ENCODE assay signal across 1 cellular context in genomic region chr14:52917732-52918131, GRCh38.
TF ChIP-seq lines count a peak whose summit lies in the region.

No MANE protein-coding gene starts in this region.

TF ChIP-seq in WTC11, 78 proteins besides CTCF, POLR2A, EP300 and RAD21 (continued from another document):
- TF ChIP-seq, protein P1, sequence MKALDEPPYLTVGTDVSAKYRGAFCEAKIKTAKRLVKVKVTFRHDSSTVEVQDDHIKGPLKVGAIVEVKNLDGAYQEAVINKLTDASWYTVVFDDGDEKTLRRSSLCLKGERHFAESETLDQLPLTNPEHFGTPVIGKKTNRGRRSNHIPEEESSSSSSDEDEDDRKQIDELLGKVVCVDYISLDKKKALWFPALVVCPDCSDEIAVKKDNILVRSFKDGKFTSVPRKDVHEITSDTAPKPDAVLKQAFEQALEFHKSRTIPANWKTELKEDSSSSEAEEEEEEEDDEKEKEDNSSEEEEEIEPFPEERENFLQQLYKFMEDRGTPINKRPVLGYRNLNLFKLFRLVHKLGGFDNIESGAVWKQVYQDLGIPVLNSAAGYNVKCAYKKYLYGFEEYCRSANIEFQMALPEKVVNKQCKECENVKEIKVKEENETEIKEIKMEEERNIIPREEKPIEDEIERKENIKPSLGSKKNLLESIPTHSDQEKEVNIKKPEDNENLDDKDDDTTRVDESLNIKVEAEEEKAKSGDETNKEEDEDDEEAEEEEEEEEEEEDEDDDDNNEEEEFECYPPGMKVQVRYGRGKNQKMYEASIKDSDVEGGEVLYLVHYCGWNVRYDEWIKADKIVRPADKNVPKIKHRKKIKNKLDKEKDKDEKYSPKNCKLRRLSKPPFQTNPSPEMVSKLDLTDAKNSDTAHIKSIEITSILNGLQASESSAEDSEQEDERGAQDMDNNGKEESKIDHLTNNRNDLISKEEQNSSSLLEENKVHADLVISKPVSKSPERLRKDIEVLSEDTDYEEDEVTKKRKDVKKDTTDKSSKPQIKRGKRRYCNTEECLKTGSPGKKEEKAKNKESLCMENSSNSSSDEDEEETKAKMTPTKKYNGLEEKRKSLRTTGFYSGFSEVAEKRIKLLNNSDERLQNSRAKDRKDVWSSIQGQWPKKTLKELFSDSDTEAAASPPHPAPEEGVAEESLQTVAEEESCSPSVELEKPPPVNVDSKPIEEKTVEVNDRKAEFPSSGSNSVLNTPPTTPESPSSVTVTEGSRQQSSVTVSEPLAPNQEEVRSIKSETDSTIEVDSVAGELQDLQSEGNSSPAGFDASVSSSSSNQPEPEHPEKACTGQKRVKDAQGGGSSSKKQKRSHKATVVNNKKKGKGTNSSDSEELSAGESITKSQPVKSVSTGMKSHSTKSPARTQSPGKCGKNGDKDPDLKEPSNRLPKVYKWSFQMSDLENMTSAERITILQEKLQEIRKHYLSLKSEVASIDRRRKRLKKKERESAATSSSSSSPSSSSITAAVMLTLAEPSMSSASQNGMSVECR (CRISPR knock-in tag; IDR thresholded peaks at IDR 0.05; ENCODE audit: borderline replicate concordance), result no peak
- TF ChIP-seq FOXK1 (CRISPR knock-in tag; IDR thresholded peaks at IDR 0.05), result no peak
